25 cellular contexts compared by ENCODE assay signal in the genomic region with DNA sequence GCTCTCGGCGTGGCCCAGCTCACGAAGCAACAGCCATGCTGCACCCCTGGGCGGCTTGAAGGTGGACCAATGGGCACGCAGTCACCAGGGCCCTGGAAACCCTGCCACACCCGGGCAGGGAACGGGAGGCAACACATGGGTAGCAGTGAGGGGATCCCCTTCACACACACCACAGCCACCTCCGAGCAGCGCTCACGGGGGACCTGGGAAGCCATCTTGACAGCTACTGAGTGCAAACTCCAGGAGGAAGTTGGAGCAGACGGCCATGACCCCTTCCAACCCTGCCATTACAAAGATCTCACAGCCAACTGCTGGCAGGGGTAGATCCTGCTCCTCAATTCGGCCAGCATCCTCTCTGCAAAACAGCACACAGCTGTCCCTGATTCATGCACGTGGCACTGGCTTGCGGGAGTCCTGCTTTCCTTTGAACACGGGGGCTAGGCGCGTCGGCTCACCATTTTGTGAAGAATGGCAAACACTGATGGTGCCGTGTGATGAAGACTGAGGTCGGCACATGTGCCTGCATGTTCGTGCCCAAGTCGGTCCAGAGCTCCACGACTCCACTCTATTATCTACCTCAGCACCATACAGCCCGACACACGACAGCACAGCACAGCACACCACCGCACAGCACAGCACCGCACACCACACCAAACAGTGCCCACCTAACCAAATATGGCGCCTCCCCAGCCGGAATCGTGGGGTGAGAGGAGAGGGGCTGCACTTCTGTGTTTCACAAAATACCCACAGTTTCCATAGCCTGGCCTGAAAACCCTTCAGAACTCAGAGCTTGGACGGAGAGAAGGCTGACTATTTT.
"Had no signal": no experiment of that assay in that cellular context is flagged by ENCODE, and none has a peak within 500 bp of the region (broad histone marks: within the 10 kb centered on the region; RNA-seq: fewer than 3 reads in every experiment).

No MANE protein-coding gene starts in this region.

- ATAC-seq: body of pancreas; esophagus mucosa; gastroesophageal sphincter; mucosa of descending colon; pancreas; stimulated activated memory B cell treated with anti-CD40 and anti-IgM and Interleukin-4, amounts not matched to agents 10 μg/mL and 1 μg/mL and 100 μg/mL, for 72 hours had no signal

- H3K4me3 Mint-ChIP-seq: activated B cell treated with CpG ODN at 0.5 μM for 24 hours; activated CD4-positive, alpha-beta memory T cell treated with anti-CD3 and anti-CD28 coated beads for 36 hours; activated naive CD8-positive, alpha-beta T cell treated with anti-CD3 and anti-CD28 coated beads, Interleukin-2, amount 10 ng/mL, durations not matched to agents 7 days and 5 days; memory B cell; stimulated activated memory B cell treated with anti-CD40 and anti-IgM and Interleukin-4, amounts not matched to agents 10 μg/mL and 1 μg/mL and 100 μg/mL, for 72 hours had no signal

- H3K27me3 Mint-ChIP-seq: activated B cell treated with CpG ODN at 0.5 μM for 24 hours; activated CD4-positive, alpha-beta memory T cell treated with anti-CD3 and anti-CD28 coated beads for 36 hours; activated naive CD8-positive, alpha-beta T cell treated with anti-CD3 and anti-CD28 coated beads, Interleukin-2, amount 10 ng/mL, durations not matched to agents 7 days and 5 days; memory B cell; naive B cell; stimulated activated memory B cell treated with anti-CD40 and anti-IgM and Interleukin-4, amounts not matched to agents 10 μg/mL and 1 μg/mL and 100 μg/mL, for 72 hours had no signal

- FAIRE-seq: colon, endometrium, pancreas had no signal

- H3K9me3 ChIP-seq: body of pancreas, gastroesophageal sphincter, heart left ventricle, mucosa of descending colon, pancreas, sigmoid colon, spleen, thoracic aorta had no signal

- H3K27me3 ChIP-seq: body of pancreas, gastroesophageal sphincter, heart left ventricle, pancreas, sigmoid colon, spleen had no signal

- DNase-seq: activated B cell treated with CpG ODN at 0.5 μM for 24 hours; activated CD4-positive, alpha-beta memory T cell treated with anti-CD3 and anti-CD28 coated beads for 36 hours; activated CD4-positive, alpha-beta T cell treated with anti-CD3 and anti-CD28 coated beads for 4 hours; activated naive CD4-positive, alpha-beta T cell treated with Interleukin-2 at 50 U/mL for 16 hours; activated naive CD8-positive, alpha-beta T cell treated with anti-CD3 and anti-CD28 coated beads, Interleukin-2, amount 10 ng/mL, durations not matched to agents 7 days and 5 days; activated T-cell treated with anti-CD3 and anti-CD28 coated beads, Interleukin-2, amount 50 U/mL, for 1 hour; amygdala; body of pancreas; caudate nucleus; heart left ventricle; kidney glomerular epithelial cell; mucosa of descending colon; naive B cell; pancreas; sigmoid colon; spleen; stimulated activated CD4-positive, alpha-beta T cell treated with anti-CD3 and anti-CD28 coated beads, Interleukin-4, amount 100 ng/mL, for 4 hours had no signal

- H3K9me3 Mint-ChIP-seq: activated B cell treated with CpG ODN at 0.5 μM for 24 hours; activated CD4-positive, alpha-beta memory T cell treated with anti-CD3 and anti-CD28 coated beads for 36 hours; activated naive CD8-positive, alpha-beta T cell treated with anti-CD3 and anti-CD28 coated beads, Interleukin-2, amount 10 ng/mL, durations not matched to agents 7 days and 5 days; activated T-helper 2 cell treated with anti-CD3 and anti-CD28 coated beads, Interferon-gamma antibody, Interleukin-2, Interleukin-4, amounts not matched to agents 10 μg/mL and 5 μg/mL and 100 μg/mL, durations not matched to agents 14 hours and 24 hours and 36 hours; memory B cell; naive B cell; stimulated activated memory B cell treated with anti-CD40 and anti-IgM and Interleukin-4, amounts not matched to agents 10 μg/mL and 1 μg/mL and 100 μg/mL, for 72 hours had no signal

- H3K4me3 ChIP-seq: body of pancreas, gastroesophageal sphincter, heart left ventricle, mucosa of descending colon, pancreas, sigmoid colon, spleen, thoracic aorta had no signal

- H3K27ac ChIP-seq: body of pancreas, gastroesophageal sphincter, pancreas, sigmoid colon, spleen, thoracic aorta had no signal

- H3K27ac Mint-ChIP-seq: activated B cell treated with CpG ODN at 0.5 μM for 24 hours; activated CD4-positive, alpha-beta memory T cell treated with anti-CD3 and anti-CD28 coated beads for 36 hours; activated naive CD8-positive, alpha-beta T cell treated with anti-CD3 and anti-CD28 coated beads, Interleukin-2, amount 10 ng/mL, durations not matched to agents 7 days and 5 days; activated T-helper 2 cell treated with anti-CD3 and anti-CD28 coated beads, Interferon-gamma antibody, Interleukin-2, Interleukin-4, amounts not matched to agents 10 μg/mL and 5 μg/mL and 100 μg/mL, durations not matched to agents 14 hours and 24 hours and 36 hours; memory B cell; stimulated activated memory B cell treated with anti-CD40 and anti-IgM and Interleukin-4, amounts not matched to agents 10 μg/mL and 1 μg/mL and 100 μg/mL, for 72 hours had no signal
